In the genomic region with DNA sequence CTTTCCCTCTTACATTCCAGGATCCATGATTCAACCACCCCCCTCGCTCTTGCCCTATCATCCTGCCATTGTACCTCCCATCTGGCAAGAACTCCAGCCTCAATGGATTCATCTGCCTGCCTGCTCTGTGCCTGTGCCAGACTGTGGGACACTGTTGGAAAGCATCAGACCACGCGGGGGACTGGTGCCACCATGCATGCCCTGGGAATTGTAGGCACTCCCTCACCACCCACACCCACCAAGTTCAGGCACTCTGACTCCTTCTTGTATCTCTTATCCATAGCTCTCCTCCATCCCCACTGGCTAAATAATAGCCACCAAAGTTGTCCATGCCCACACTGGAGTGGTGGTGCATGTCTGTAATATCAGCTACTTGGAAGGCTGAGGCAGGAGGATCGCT, we compare ENCODE assay signal across 1 cellular context.
TF ChIP-seq lines count a peak whose summit lies in the region.

No MANE protein-coding gene starts in this region.

TF ChIP-seq in HepG2, 621 proteins besides CTCF, POLR2A, EP300 and RAD21 (continued from another document):
- TF ChIP-seq, protein P1, sequence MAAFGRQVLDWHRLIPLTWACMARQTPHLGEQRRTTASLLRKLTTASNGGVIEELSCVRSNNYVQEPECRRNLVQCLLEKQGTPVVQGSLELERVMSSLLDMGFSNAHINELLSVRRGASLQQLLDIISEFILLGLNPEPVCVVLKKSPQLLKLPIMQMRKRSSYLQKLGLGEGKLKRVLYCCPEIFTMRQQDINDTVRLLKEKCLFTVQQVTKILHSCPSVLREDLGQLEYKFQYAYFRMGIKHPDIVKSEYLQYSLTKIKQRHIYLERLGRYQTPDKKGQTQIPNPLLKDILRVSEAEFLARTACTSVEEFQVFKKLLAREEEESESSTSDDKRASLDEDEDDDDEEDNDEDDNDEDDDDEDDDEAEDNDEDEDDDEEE (CRISPR knock-in tag; IDR thresholded peaks at IDR 0.05) = no peak
- TF ChIP-seq ZNF30 (CRISPR knock-in tag; IDR thresholded peaks at IDR 0.05) (no peak), TOPORS (CRISPR knock-in tag; IDR thresholded peaks at IDR 0.05) (no peak), SOX5 (CRISPR knock-in tag; IDR thresholded peaks at IDR 0.05; ENCODE audit: borderline replicate concordance) (no peak), ZNF3 (CRISPR knock-in tag; IDR thresholded peaks at IDR 0.05) (no peak), TBL1XR1 (IDR thresholded peaks at IDR 0.05; ENCODE audit: borderline replicate concordance, low read length, partially characterized antibody) (no peak), NFE2L2 (IDR thresholded peaks at IDR 0.05; ENCODE audit: low read length) (no peak), RXRB (CRISPR knock-in tag; IDR thresholded peaks at IDR 0.05; ENCODE audit: borderline replicate concordance) (no peak)
- TF ChIP-seq, protein P2, sequence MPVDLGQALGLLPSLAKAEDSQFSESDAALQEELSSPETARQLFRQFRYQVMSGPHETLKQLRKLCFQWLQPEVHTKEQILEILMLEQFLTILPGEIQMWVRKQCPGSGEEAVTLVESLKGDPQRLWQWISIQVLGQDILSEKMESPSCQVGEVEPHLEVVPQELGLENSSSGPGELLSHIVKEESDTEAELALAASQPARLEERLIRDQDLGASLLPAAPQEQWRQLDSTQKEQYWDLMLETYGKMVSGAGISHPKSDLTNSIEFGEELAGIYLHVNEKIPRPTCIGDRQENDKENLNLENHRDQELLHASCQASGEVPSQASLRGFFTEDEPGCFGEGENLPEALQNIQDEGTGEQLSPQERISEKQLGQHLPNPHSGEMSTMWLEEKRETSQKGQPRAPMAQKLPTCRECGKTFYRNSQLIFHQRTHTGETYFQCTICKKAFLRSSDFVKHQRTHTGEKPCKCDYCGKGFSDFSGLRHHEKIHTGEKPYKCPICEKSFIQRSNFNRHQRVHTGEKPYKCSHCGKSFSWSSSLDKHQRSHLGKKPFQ (CRISPR knock-in tag; IDR thresholded peaks at IDR 0.05; ENCODE audit: insufficient replicate concordance) = no peak
- TF ChIP-seq, protein P3, sequence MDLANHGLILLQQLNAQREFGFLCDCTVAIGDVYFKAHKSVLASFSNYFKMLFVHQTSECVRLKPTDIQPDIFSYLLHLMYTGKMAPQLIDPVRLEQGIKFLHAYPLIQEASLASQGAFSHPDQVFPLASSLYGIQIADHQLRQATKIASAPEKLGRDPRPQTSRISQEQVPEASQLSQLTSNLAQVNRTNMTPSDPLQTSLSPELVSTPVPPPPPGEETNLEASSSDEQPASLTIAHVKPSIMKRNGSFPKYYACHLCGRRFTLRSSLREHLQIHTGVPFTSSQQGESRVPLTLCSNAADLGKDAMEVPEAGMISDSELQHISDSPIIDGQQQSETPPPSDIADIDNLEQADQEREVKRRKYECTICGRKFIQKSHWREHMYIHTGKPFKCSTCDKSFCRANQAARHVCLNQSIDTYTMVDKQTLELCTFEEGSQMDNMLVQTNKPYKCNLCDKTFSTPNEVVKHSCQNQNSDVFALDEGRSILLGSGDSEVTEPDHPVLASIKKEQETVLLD (CRISPR knock-in tag; IDR thresholded peaks at IDR 0.05; ENCODE audit: low read depth) = no peak
- TF ChIP-seq, protein P4, sequence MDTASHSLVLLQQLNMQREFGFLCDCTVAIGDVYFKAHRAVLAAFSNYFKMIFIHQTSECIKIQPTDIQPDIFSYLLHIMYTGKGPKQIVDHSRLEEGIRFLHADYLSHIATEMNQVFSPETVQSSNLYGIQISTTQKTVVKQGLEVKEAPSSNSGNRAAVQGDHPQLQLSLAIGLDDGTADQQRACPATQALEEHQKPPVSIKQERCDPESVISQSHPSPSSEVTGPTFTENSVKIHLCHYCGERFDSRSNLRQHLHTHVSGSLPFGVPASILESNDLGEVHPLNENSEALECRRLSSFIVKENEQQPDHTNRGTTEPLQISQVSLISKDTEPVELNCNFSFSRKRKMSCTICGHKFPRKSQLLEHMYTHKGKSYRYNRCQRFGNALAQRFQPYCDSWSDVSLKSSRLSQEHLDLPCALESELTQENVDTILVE (CRISPR knock-in tag; IDR thresholded peaks at IDR 0.05) = no peak
